In the genomic region with DNA sequence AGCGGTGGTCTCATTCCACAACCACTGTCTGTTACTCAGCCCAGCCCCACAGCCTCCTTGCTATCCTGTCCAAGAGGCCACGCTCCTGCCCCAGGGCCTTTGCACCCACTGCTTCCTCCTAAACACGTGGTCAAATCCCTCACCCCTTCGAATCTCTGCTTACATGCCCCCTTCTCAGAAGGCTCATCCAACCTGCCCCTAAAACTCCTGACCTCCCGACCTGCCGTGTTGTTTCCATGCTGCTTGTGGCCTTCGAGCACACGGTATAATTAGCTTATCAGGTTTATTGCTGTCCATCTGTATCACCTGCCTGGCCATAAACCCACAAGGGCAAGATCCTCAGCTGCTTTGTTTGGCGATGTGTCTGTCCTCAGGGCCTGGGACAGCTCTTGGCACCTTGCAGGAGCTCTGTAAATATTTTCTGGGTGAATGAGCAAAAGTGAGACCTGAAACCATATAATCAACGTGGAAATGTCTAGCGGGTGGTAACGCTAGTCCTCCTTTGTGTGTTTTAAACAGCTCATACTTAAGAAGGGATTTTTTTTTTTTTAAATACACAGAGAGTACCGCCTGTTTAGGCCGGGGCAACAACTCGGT, we compare ENCODE assay signal across 11 cellular contexts. TPM values are rescaled to one million over a fixed set of nuclear protein-coding genes. Genes with fewer than 3 reads are reported as not detected.
DNase-seq lines count a peak whose midpoint lies in the region; ATAC-seq and TF ChIP-seq lines count a peak whose summit lies in the region.
"Had no signal": no experiment of that assay in that cellular context is flagged by ENCODE, and none has a peak within 500 bp of the region (broad histone marks: within the 10 kb centered on the region; RNA-seq: fewer than 3 reads in every experiment).

No MANE protein-coding gene starts in this region.

- H3K4me2 ChIP-seq in neural progenitor cell, result no peak overlapping the region

- H3F3A ChIP-seq in neural progenitor cell (ENCODE audit: low read depth), result peaks cover 14% of the 10 kb centered on the region

- no peaks in the 10 kb centered on the region for H3K79me2 ChIP-seq in neural progenitor cell (ENCODE audit: low read depth)

- peaks cover 12% of the 10 kb centered on the region for H3K27me3 Mint-ChIP-seq in neural progenitor cell (ENCODE audit: insufficient read depth, low read depth)
- no peaks in the 10 kb centered on the region for H3K27me3 Mint-ChIP-seq in activated CD4-positive, alpha-beta memory T cell treated with anti-CD3 and anti-CD28 coated beads for 36 hours
- no peaks in the 10 kb centered on the region for H3K27me3 Mint-ChIP-seq in T-helper 17 cell
- H3K27me3 Mint-ChIP-seq: activated CD4-positive, alpha-beta T cell treated with anti-CD3 and anti-CD28 coated beads, Interleukin-2, amount 10 ng/mL, durations not matched to agents 7 days and 5 days had no signal

- H2AFZ ChIP-seq in neural progenitor cell (replicated peaks), result no peak overlapping the region

- peaks cover 2% of the 10 kb centered on the region for H3K4me1 ChIP-seq in neural progenitor cell
- H3K4me1 ChIP-seq: ascending aorta had no signal

- H3K27ac ChIP-seq in RWPE1, result peak overlapping the region; percentile 98
- no peak overlapping the region for H3K27ac ChIP-seq in neural progenitor cell
- H3K27ac ChIP-seq: ascending aorta had no signal

- intact Hi-C loops in activated CD4-positive, alpha-beta memory T cell treated with anti-CD3 and anti-CD28 coated beads for 36 hours (cut with micrococcal nuclease), result no loop called here

- peaks cover 26% of the 10 kb centered on the region for H3K27me3 ChIP-seq in neural progenitor cell
- H3K27me3 ChIP-seq: ascending aorta had no signal

- TF ChIP-seq CTCF in RWPE1 (conservative IDR thresholded peaks at IDR 0.05; ENCODE audit: low read depth) (no peak), neural progenitor cell (IDR thresholded peaks at IDR 0.05) (no peak)

- H4K20me1 ChIP-seq in neural progenitor cell (ENCODE audit: low read depth), result peaks cover 4% of the 10 kb centered on the region

- CTCF ChIA-PET in RWPE1 (lab: Yijun Ruan, JAX), result interaction anchor here (0.5 to 1.9 kb wide), 2 partner anchors 79 to 166 kb away, joined by 3 to 6 read pairs; no protein-coding TSS in a partner anchor
- CTCF ChIA-PET in activated CD4-positive, alpha-beta memory T cell treated with anti-CD3 and anti-CD28 coated beads for 36 hours (lab: Charles Lee), result interaction anchor here (1.6 kb wide), 1 partner anchor 79 kb away, joined by 5 read pairs; no protein-coding TSS in a partner anchor

- H3K36me3 ChIP-seq in neural progenitor cell, result no peaks in the 10 kb centered on the region
- H3K36me3 ChIP-seq: ascending aorta had no signal

- H3K27ac Mint-ChIP-seq in neural progenitor cell, result peak overlapping the region; percentile 8
- H3K27ac Mint-ChIP-seq in activated CD4-positive, alpha-beta memory T cell treated with anti-CD3 and anti-CD28 coated beads for 36 hours, result no peak overlapping the region
- no peak overlapping the region for H3K27ac Mint-ChIP-seq in T-helper 17 cell

- peaks cover 10% of the 10 kb centered on the region for H3K9me3 Mint-ChIP-seq in neural progenitor cell
- peaks cover 9% of the 10 kb centered on the region for H3K9me3 Mint-ChIP-seq in activated CD4-positive, alpha-beta memory T cell treated with anti-CD3 and anti-CD28 coated beads for 36 hours
- H3K9me3 Mint-ChIP-seq: activated CD4-positive, alpha-beta T cell treated with anti-CD3 and anti-CD28 coated beads, Interleukin-2, amount 10 ng/mL, durations not matched to agents 7 days and 5 days had no signal

- peak; percentile 81 for ATAC-seq in GM18861 (IDR thresholded peaks at IDR 0.05; ENCODE audit: unreplicated experiment)
- ATAC-seq in HG02852 (IDR thresholded peaks at IDR 0.05; ENCODE audit: unreplicated experiment), result peak; percentile 40
- no peak for ATAC-seq in T-helper 17 cell
- no peak for ATAC-seq in HG03135 (IDR thresholded peaks at IDR 0.05; ENCODE audit: unreplicated experiment)

- no peak overlapping the region for H3K4me3 Mint-ChIP-seq in neural progenitor cell
- no peak overlapping the region for H3K4me3 Mint-ChIP-seq in activated CD4-positive, alpha-beta memory T cell treated with anti-CD3 and anti-CD28 coated beads for 36 hours
- H3K4me3 Mint-ChIP-seq in T-helper 17 cell, result no peak overlapping the region
- H3K4me3 Mint-ChIP-seq: activated CD4-positive, alpha-beta T cell treated with anti-CD3 and anti-CD28 coated beads, Interleukin-2, amount 10 ng/mL, durations not matched to agents 7 days and 5 days had no signal

- peaks cover 50% of the 10 kb centered on the region for H3K4me1 Mint-ChIP-seq in neural progenitor cell
- H3K4me1 Mint-ChIP-seq in activated CD4-positive, alpha-beta memory T cell treated with anti-CD3 and anti-CD28 coated beads for 36 hours (ENCODE audit: low read depth), result peaks cover 5% of the 10 kb centered on the region
- no peaks in the 10 kb centered on the region for H3K4me1 Mint-ChIP-seq in T-helper 17 cell
- H3K4me1 Mint-ChIP-seq: activated CD4-positive, alpha-beta T cell treated with anti-CD3 and anti-CD28 coated beads, Interleukin-2, amount 10 ng/mL, durations not matched to agents 7 days and 5 days had no signal

- H3K36me3 Mint-ChIP-seq in neural progenitor cell (peaks cover 5% of the 10 kb centered on the region), T-helper 17 cell (ENCODE audit: low read depth) (peaks cover 2% of the 10 kb centered on the region)
- peaks cover 3% of the 10 kb centered on the region for H3K36me3 Mint-ChIP-seq in activated CD4-positive, alpha-beta memory T cell treated with anti-CD3 and anti-CD28 coated beads for 36 hours

- no peaks in the 10 kb centered on the region for H3K9me3 ChIP-seq in neural progenitor cell (ENCODE audit: low read depth)
- no peaks in the 10 kb centered on the region for H3K9me3 ChIP-seq in T-helper 17 cell (ENCODE audit: control insufficient read depth, low read length, poor library complexity, severe bottlenecking)
- H3K9me3 ChIP-seq: ascending aorta had no signal

- H3K4me3 ChIP-seq in neural progenitor cell, result no peak overlapping the region
- H3K4me3 ChIP-seq: ascending aorta had no signal

- DNase-seq in RWPE1 (ENCODE audit: low spot score) (no peak), neural progenitor cell (ENCODE audit: low spot score) (no peak), T-helper 17 cell (no peak)
- no peak for DNase-seq in activated CD4-positive, alpha-beta memory T cell treated with anti-CD3 and anti-CD28 coated beads for 36 hours
- no peak for DNase-seq in central memory CD4-positive, alpha-beta T cell
- DNase-seq: activated CD4-positive, alpha-beta T cell treated with anti-CD3 and anti-CD28 coated beads, Interleukin-2, amount 10 ng/mL, durations not matched to agents 7 days and 5 days; OCI-M1 had no signal

- POLR2A ChIA-PET in RWPE1 (lab: Yijun Ruan, JAX; ENCODE audit: low non-redundant PET), result no interaction called here
- POLR2A ChIA-PET in activated CD4-positive, alpha-beta memory T cell treated with anti-CD3 and anti-CD28 coated beads for 36 hours (lab: Charles Lee), result no interaction called here

- H3K9ac ChIP-seq in neural progenitor cell, result no peak overlapping the region

RNA-seq across cellular contexts. Expression of gene SCARB1, which starts 36.0 kb away (rescaled TPM):
- total RNA-seq in neural progenitor cell (ENCODE audit: low replicate concordance) (4.3 and 7.8 TPM in 2 replicates), T-helper 17 cell (1 to 10 TPM; 1.3 to 1.7 TPM)
- 10 to 100 TPM; 11.4 to 12.8 TPM for total RNA-seq in activated CD4-positive, alpha-beta memory T cell treated with anti-CD3 and anti-CD28 coated beads for 36 hours

Comparison
In these comparisons a context has a peak if more than half of its experiments do, and no peak if none do; other contexts are left out.
1. ATAC-seq: peak in GM18861 (single experiment) and HG02852 (single experiment); none in T-helper 17 cell (single experiment) and HG03135 (single experiment).